1 cellular context compared by ENCODE assay signal in genomic region chr12:12267801-12268200, GRCh38.
TF ChIP-seq lines count a peak whose summit lies in the region.

No MANE protein-coding gene starts in this region.

TF ChIP-seq in H1, 55 proteins besides CTCF, POLR2A, EP300 and RAD21 (continued from another document):
- TF ChIP-seq, protein P1, sequence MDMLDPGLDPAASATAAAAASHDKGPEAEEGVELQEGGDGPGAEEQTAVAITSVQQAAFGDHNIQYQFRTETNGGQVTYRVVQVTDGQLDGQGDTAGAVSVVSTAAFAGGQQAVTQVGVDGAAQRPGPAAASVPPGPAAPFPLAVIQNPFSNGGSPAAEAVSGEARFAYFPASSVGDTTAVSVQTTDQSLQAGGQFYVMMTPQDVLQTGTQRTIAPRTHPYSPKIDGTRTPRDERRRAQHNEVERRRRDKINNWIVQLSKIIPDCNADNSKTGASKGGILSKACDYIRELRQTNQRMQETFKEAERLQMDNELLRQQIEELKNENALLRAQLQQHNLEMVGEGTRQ (IDR thresholded peaks at IDR 0.05; ENCODE audit: low read length): no peak
- no peak for TF ChIP-seq CHD1 (IDR thresholded peaks at IDR 0.05; ENCODE audit: low read depth, low read length)
- no peak for TF ChIP-seq JUND (IDR thresholded peaks at IDR 0.05; ENCODE audit: low read length)
- TF ChIP-seq, protein P2, sequence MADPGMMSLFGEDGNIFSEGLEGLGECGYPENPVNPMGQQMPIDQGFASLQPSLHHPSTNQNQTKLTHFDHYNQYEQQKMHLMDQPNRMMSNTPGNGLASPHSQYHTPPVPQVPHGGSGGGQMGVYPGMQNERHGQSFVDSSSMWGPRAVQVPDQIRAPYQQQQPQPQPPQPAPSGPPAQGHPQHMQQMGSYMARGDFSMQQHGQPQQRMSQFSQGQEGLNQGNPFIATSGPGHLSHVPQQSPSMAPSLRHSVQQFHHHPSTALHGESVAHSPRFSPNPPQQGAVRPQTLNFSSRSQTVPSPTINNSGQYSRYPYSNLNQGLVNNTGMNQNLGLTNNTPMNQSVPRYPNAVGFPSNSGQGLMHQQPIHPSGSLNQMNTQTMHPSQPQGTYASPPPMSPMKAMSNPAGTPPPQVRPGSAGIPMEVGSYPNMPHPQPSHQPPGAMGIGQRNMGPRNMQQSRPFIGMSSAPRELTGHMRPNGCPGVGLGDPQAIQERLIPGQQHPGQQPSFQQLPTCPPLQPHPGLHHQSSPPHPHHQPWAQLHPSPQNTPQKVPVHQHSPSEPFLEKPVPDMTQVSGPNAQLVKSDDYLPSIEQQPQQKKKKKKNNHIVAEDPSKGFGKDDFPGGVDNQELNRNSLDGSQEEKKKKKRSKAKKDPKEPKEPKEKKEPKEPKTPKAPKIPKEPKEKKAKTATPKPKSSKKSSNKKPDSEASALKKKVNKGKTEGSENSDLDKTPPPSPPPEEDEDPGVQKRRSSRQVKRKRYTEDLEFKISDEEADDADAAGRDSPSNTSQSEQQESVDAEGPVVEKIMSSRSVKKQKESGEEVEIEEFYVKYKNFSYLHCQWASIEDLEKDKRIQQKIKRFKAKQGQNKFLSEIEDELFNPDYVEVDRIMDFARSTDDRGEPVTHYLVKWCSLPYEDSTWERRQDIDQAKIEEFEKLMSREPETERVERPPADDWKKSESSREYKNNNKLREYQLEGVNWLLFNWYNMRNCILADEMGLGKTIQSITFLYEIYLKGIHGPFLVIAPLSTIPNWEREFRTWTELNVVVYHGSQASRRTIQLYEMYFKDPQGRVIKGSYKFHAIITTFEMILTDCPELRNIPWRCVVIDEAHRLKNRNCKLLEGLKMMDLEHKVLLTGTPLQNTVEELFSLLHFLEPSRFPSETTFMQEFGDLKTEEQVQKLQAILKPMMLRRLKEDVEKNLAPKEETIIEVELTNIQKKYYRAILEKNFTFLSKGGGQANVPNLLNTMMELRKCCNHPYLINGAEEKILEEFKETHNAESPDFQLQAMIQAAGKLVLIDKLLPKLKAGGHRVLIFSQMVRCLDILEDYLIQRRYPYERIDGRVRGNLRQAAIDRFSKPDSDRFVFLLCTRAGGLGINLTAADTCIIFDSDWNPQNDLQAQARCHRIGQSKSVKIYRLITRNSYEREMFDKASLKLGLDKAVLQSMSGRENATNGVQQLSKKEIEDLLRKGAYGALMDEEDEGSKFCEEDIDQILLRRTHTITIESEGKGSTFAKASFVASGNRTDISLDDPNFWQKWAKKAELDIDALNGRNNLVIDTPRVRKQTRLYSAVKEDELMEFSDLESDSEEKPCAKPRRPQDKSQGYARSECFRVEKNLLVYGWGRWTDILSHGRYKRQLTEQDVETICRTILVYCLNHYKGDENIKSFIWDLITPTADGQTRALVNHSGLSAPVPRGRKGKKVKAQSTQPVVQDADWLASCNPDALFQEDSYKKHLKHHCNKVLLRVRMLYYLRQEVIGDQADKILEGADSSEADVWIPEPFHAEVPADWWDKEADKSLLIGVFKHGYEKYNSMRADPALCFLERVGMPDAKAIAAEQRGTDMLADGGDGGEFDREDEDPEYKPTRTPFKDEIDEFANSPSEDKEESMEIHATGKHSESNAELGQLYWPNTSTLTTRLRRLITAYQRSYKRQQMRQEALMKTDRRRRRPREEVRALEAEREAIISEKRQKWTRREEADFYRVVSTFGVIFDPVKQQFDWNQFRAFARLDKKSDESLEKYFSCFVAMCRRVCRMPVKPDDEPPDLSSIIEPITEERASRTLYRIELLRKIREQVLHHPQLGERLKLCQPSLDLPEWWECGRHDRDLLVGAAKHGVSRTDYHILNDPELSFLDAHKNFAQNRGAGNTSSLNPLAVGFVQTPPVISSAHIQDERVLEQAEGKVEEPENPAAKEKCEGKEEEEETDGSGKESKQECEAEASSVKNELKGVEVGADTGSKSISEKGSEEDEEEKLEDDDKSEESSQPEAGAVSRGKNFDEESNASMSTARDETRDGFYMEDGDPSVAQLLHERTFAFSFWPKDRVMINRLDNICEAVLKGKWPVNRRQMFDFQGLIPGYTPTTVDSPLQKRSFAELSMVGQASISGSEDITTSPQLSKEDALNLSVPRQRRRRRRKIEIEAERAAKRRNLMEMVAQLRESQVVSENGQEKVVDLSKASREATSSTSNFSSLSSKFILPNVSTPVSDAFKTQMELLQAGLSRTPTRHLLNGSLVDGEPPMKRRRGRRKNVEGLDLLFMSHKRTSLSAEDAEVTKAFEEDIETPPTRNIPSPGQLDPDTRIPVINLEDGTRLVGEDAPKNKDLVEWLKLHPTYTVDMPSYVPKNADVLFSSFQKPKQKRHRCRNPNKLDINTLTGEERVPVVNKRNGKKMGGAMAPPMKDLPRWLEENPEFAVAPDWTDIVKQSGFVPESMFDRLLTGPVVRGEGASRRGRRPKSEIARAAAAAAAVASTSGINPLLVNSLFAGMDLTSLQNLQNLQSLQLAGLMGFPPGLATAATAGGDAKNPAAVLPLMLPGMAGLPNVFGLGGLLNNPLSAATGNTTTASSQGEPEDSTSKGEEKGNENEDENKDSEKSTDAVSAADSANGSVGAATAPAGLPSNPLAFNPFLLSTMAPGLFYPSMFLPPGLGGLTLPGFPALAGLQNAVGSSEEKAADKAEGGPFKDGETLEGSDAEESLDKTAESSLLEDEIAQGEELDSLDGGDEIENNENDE (IDR thresholded peaks at IDR 0.05; ENCODE audit: insufficient replicate concordance, low read length): no peak
- TF ChIP-seq KDM5A (IDR thresholded peaks at IDR 0.05; ENCODE audit: low read length): no peak
- no peak; a peak in 1 of 4 replicates for TF ChIP-seq SIN3A (conservative IDR thresholded peaks at IDR 0.05 in 1 of 2, IDR thresholded peaks at IDR 0.05 in 1 of 2; ENCODE audit: low read depth in 1 of 2, low read length in 2 of 2)
